Comparison of ENCODE assay signal across 10 cellular contexts in the genomic region with DNA sequence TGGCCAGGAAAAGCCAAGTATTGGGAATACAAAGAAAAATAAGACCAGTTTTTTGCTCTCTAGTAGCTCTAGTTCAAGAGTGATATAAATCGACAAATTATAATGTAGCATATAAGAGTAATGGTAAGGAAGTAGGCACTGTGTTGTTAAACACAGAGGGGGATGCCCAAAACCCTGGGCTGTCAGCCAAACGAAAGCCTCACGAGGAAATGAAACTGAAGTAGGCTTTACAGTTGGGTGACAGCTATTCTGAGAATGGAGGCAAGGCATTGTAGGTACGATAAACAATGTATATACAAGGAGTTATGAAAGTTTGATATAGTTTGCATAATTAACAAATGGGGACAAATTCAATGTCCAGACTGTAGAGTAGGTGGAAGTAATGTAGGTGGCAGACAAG.
DNase-seq lines count a peak whose midpoint lies in the region; ATAC-seq, FAIRE-seq and TF ChIP-seq lines count a peak whose summit lies in the region.
"Had no signal": no experiment of that assay in that cellular context is flagged by ENCODE, and none has a peak within 500 bp of the region (broad histone marks: within the 10 kb centered on the region; RNA-seq: fewer than 3 reads in every experiment).

No MANE protein-coding gene starts in this region.

- DNase-seq in right lobe of liver (peak in 1 of 3 donors; percentile 22), HepG2 (ENCODE audit: low spot score) (no peak), NCI-H69 (lab: John Stamatoyannopoulos, UW) (peak; percentile 84), COLO668 (lab: John Stamatoyannopoulos, UW; ENCODE audit: unreplicated experiment) (no peak), kidney (no peak), mucosa of gallbladder (ENCODE audit: low spot score) (no peak)
- no peak for DNase-seq in activated T-cell treated with anti-CD3 and anti-CD28 coated beads, Interleukin-2, amount 50 U/mL, for 48 hours
- DNase-seq: activated effector memory CD4-positive, alpha-beta T cell treated with Interleukin-2 at 50 U/mL for 16 hours; OCI-M1 had no signal

- no peak overlapping the region for H3K4me2 ChIP-seq in HepG2 (ENCODE audit: low read depth, low read length)

- no peaks in the 10 kb centered on the region for H4K20me1 ChIP-seq in HepG2 (ENCODE audit: insufficient read depth, low read length)

- H3K27ac ChIP-seq in right lobe of liver (no peak overlapping the region), HepG2 (ENCODE audit: extremely low read length, insufficient read depth, low read length) (no peak overlapping the region), kidney (ENCODE audit: low read depth in 2 of 2, low read length in 2 of 2) (no peak overlapping the region)

- in situ Hi-C loops in HepG2 (cut with HindIII; ENCODE audit: extremely low pct_ligation_motif_present, low pct_unique_long_range_greater_than_20kb), result no loop called here

- no peaks in the 10 kb centered on the region for H3K9me3 ChIP-seq in right lobe of liver
- no peaks in the 10 kb centered on the region for H3K9me3 ChIP-seq in HepG2 (ENCODE audit: low read length)
- no peaks in the 10 kb centered on the region for H3K9me3 ChIP-seq in kidney (ENCODE audit: control insufficient read depth in 1 of 2, low read length in 2 of 2)

- ATAC-seq in right lobe of liver, result peak in 3 of 4 donors; percentile 27 to 48 (median 28)
- ATAC-seq in HepG2, result no peak
- ATAC-seq in HG02938 (IDR thresholded peaks at IDR 0.05; ENCODE audit: unreplicated experiment), result peak; percentile 97

- TF ChIP-seq CTCF in right lobe of liver (IDR thresholded peaks at IDR 0.05), result no peak
- no peak for TF ChIP-seq CTCF in HepG2 (CRISPR knock-in tag; IDR thresholded peaks at IDR 0.05)
- no peak for TF ChIP-seq CTCF in kidney (IDR thresholded peaks at IDR 0.05; ENCODE audit: borderline replicate concordance, extremely low read depth, insufficient read depth)

- H3K27me3 ChIP-seq in right lobe of liver (no peaks in the 10 kb centered on the region), HepG2 (ENCODE audit: control insufficient read depth in 1 of 2, insufficient read depth in 2 of 2, low read length in 2 of 2) (no peaks in the 10 kb centered on the region; a peak in 1 of 5 replicates)

- no peak for TF ChIP-seq RAD21 in HepG2 (CRISPR knock-in tag; IDR thresholded peaks at IDR 0.05)

- H3K4me1 ChIP-seq in right lobe of liver (no peaks in the 10 kb centered on the region), HepG2 (ENCODE audit: insufficient read depth, low read length) (no peaks in the 10 kb centered on the region), kidney (ENCODE audit: control insufficient read depth in 1 of 2, insufficient read depth in 1 of 2, low read depth in 1 of 2, low read length in 2 of 2) (no peaks in the 10 kb centered on the region)

- POLR2A ChIA-PET in HepG2 (lab: Yijun Ruan, JAX), result no interaction called here

- no peak for FAIRE-seq in HepG2 (lab: Jason Lieb, UNC)
- FAIRE-seq in kidney (lab: Jason Lieb, UNC), result no peak

- intact Hi-C loops in right lobe of liver (cut with DNase I), result no loop called here
- intact Hi-C loops in HepG2 (cut with micrococcal nuclease; ENCODE audit: unreplicated experiment), result no loop called here
- intact Hi-C loops in kidney (cut with DNase I), result no loop called here

- H2AFZ ChIP-seq in HepG2 (ENCODE audit: low read length), result no peak overlapping the region

- no peak for TF ChIP-seq POLR2A in right lobe of liver (IDR thresholded peaks at IDR 0.05)
- no peak for TF ChIP-seq POLR2A in HepG2 (IDR thresholded peaks at IDR 0.05; ENCODE audit: insufficient read depth in 1 of 2, low read depth in 2 of 2, low read length in 2 of 2)

- no peak for TF ChIP-seq EP300 in HepG2 (IDR thresholded peaks at IDR 0.05; ENCODE audit: low read depth in 2 of 2, low read length in 2 of 2)
- no peak for TF ChIP-seq EP300 in HepG2 (CRISPR knock-in tag; IDR thresholded peaks at IDR 0.05; ENCODE audit: borderline replicate concordance)

- H3K79me2 ChIP-seq in HepG2 (ENCODE audit: insufficient read depth, low read length), result no peaks in the 10 kb centered on the region

- no peaks in the 10 kb centered on the region for H3K36me3 ChIP-seq in right lobe of liver
- H3K36me3 ChIP-seq in HepG2 (replicated peaks in 1 of 2; ENCODE audit: control insufficient read depth in 1 of 2, insufficient read depth in 2 of 2, low read length in 2 of 2), result no peaks in the 10 kb centered on the region
- H3K36me3 ChIP-seq in kidney (ENCODE audit: control insufficient read depth in 1 of 2, insufficient read depth in 2 of 2, low read length in 2 of 2), result no peaks in the 10 kb centered on the region

- H3K9ac ChIP-seq in HepG2 (ENCODE audit: insufficient read depth, low read depth, low read length) (no peak overlapping the region), kidney (ENCODE audit: low read length in 2 of 2) (no peak overlapping the region)

- BruUV-seq in HepG2 (replicated peaks; lab: Mats Ljungman, UMichigan), result no TSS peak

- WGBS in right lobe of liver (ENCODE audit: insufficient coverage, low coverage, low lambda C conversion rate, missing lambda C conversion rate), result 17% methylated on average over 4 of the region's 4 CpGs
- WGBS in HepG2 (ENCODE audit: low lambda C conversion rate), result under 1% methylated on average over 4 of the region's 4 CpGs

- H3K4me3 ChIP-seq in right lobe of liver (no peak overlapping the region), HepG2 (replicated peaks in 1 of 3; ENCODE audit: insufficient read depth in 1 of 3, low read depth in 2 of 3, low read length in 3 of 3) (no peak overlapping the region), kidney (ENCODE audit: low read length in 2 of 2) (no peak overlapping the region)

- CTCF ChIA-PET in HepG2 (lab: Yijun Ruan, JAX; ENCODE audit: low intra/inter-chr PET ratio, low total read pairs), result no interaction called here

TF ChIP-seq in HepG2, 621 proteins besides CTCF, POLR2A, EP300 and RAD21:
- TF ChIP-seq CAMTA2 (CRISPR knock-in tag; IDR thresholded peaks at IDR 0.05; ENCODE audit: borderline replicate concordance), result no peak
- no peak for TF ChIP-seq NFIC (IDR thresholded peaks at IDR 0.05; ENCODE audit: low read length)
- TF ChIP-seq, protein P1, sequence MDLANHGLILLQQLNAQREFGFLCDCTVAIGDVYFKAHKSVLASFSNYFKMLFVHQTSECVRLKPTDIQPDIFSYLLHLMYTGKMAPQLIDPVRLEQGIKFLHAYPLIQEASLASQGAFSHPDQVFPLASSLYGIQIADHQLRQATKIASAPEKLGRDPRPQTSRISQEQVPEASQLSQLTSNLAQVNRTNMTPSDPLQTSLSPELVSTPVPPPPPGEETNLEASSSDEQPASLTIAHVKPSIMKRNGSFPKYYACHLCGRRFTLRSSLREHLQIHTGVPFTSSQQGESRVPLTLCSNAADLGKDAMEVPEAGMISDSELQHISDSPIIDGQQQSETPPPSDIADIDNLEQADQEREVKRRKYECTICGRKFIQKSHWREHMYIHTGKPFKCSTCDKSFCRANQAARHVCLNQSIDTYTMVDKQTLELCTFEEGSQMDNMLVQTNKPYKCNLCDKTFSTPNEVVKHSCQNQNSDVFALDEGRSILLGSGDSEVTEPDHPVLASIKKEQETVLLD (CRISPR knock-in tag; IDR thresholded peaks at IDR 0.05; ENCODE audit: low read depth), result no peak
- TF ChIP-seq ZBTB3 (CRISPR knock-in tag; IDR thresholded peaks at IDR 0.05; ENCODE audit: borderline replicate concordance, low read depth), result no peak
- no peak for TF ChIP-seq ZNF34 (CRISPR knock-in tag; IDR thresholded peaks at IDR 0.05; ENCODE audit: borderline replicate concordance)
- TF ChIP-seq SETDB1 (CRISPR knock-in tag; IDR thresholded peaks at IDR 0.05; ENCODE audit: borderline replicate concordance), result no peak
- no peak for TF ChIP-seq MED13 (CRISPR knock-in tag; IDR thresholded peaks at IDR 0.05)
- TF ChIP-seq RFXANK (CRISPR knock-in tag; IDR thresholded peaks at IDR 0.05), result no peak
- TF ChIP-seq ZNF263 (CRISPR knock-in tag; IDR thresholded peaks at IDR 0.05), result no peak
- no peak for TF ChIP-seq TRIM24 (CRISPR knock-in tag; IDR thresholded peaks at IDR 0.05)
- TF ChIP-seq ZFP90 (CRISPR knock-in tag; IDR thresholded peaks at IDR 0.05; ENCODE audit: borderline replicate concordance), result no peak
- TF ChIP-seq, protein P2, sequence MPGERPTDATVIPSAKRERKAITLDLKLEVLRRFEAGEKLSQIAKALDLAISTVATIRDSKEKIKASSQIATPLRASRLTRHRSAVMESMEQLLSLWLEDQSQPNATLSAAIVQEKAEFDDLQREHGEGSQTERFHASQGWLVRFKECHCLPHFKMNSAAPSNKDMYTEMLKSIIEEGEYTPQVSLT (CRISPR knock-in tag; IDR thresholded peaks at IDR 0.05; ENCODE audit: borderline replicate concordance, low read depth), result no peak
- TF ChIP-seq, protein P3, sequence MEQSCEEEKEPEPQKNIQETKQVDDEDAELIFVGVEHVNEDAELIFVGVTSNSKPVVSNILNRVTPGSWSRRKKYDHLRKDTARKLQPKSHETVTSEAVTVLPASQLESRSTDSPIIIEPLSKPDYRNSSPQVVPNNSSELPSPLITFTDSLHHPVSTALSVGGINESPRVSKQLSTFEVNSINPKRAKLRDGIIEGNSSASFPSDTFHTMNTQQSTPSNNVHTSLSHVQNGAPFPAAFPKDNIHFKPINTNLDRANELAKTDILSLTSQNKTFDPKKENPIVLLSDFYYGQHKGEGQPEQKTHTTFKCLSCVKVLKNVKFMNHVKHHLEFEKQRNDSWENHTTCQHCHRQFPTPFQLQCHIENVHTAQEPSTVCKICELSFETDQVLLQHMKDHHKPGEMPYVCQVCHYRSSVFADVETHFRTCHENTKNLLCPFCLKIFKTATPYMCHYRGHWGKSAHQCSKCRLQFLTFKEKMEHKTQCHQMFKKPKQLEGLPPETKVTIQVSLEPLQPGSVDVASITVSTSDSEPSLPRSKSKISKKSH (CRISPR knock-in tag; IDR thresholded peaks at IDR 0.05; ENCODE audit: borderline replicate concordance), result no peak
